In the genomic region with DNA sequence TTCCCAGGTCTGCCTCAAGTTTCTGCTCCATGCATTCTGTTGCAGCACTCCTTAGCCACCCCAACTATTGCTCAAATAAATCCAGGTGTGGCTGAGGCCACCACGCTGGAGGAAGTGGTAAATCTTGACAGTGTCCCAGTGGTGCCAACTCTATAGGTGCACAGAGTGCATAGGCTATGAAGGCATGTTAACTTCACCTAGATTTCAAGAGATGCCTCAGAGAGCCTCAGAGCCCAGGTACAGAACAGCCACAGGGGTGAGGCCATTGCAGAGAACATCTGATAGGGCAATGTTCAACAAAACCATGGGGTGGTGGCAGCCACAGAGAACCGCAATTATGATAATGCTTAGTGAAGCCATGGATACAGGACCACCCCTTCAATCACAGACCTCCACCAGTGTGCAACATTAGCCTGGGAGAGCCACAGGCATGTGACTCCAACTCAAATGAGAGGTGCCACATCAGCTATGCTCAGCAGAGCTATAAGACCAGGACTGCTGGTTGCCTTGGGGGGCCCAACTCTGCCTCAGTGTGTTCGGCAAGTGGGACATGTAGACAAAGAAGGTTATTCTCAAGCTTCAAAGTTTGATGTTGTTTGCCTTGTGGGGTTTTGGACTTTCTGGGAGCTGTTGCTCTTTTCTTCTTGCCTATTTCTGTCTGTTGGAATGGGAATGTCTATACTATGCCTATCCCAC, we compare ENCODE assay signal across 28 cellular contexts.
"Had no signal": no experiment of that assay in that cellular context is flagged by ENCODE, and none has a peak within 500 bp of the region (broad histone marks: within the 10 kb centered on the region; RNA-seq: fewer than 3 reads in every experiment).

No MANE protein-coding gene starts in this region.

- H3K4me3 Mint-ChIP-seq: naive thymus-derived CD4-positive, alpha-beta T cell; natural killer cell; nephron; neural progenitor cell; stimulated activated naive CD8-positive, alpha-beta T cell treated with anti-CD3 and anti-CD28 coated beads, Interleukin-15, Interleukin-2, amounts not matched to agents 100 ng/mL and 50 ng/mL, for 24 hours had no signal

- H3K27me3 ChIP-seq: neural progenitor cell, ovary, right lobe of liver, sigmoid colon, suprapubic skin, testis, tibial artery, transverse colon, upper lobe of left lung, uterus had no signal

- ATAC-seq: naive thymus-derived CD4-positive, alpha-beta T cell; natural killer cell; psoas muscle; right cardiac atrium; right lobe of liver had no signal

- H3K9ac ChIP-seq: neural progenitor cell, parathyroid adenoma had no signal

- H3K36me3 Mint-ChIP-seq: natural killer cell, neural progenitor cell had no signal

- H3K27ac Mint-ChIP-seq: naive thymus-derived CD4-positive, alpha-beta T cell; natural killer cell; nephron; neural progenitor cell; progenitor cell of endocrine pancreas; stimulated activated naive CD8-positive, alpha-beta T cell treated with anti-CD3 and anti-CD28 coated beads, Interleukin-15, Interleukin-2, amounts not matched to agents 100 ng/mL and 50 ng/mL, for 24 hours had no signal

- H3K4me1 ChIP-seq: neural progenitor cell, parathyroid adenoma, psoas muscle, right lobe of liver, sigmoid colon, suprapubic skin, testis, tibial artery, transverse colon, upper lobe of left lung, uterus had no signal

- DNase-seq: naive thymus-derived CD4-positive, alpha-beta T cell; natural killer cell; occipital lobe; ovary; posterior cingulate gyrus; psoas muscle; right cardiac atrium; right lobe of liver; sigmoid colon; small intestine; stimulated activated CD4-positive, alpha-beta T cell treated with anti-CD3 and anti-CD28 coated beads, Interleukin-12 subunit alpha, Interleukin-12 subunit beta, amount 100 ng/mL, for 4 hours; stimulated activated CD4-positive, alpha-beta T cell treated with anti-CD3 and anti-CD28 coated beads, Interleukin-1b, Interleukin-23, amount 100 ng/mL, for 48 hours; stimulated activated CD4-positive, alpha-beta T cell treated with anti-CD3 and anti-CD28 coated beads, Interleukin-4, amount 100 ng/mL, for 1 hour; stimulated activated CD4-positive, alpha-beta T cell treated with anti-CD3 and anti-CD28 coated beads, Interleukin-4, amount 100 ng/mL, for 4 hours; stimulated activated CD8-positive, alpha-beta memory T cell treated with anti-CD3 and anti-CD28 coated beads, Interleukin-4, amount 100 ng/mL, for 48 hours; stimulated activated naive CD4-positive, alpha-beta T cell; substantia nigra; testis; tibial artery; transverse colon; upper lobe of left lung; uterus had no signal

- H3K79me2 ChIP-seq: parathyroid adenoma had no signal

- H3K27me3 Mint-ChIP-seq: naive thymus-derived CD4-positive, alpha-beta T cell; progenitor cell of endocrine pancreas; stimulated activated naive CD8-positive, alpha-beta T cell treated with anti-CD3 and anti-CD28 coated beads, Interleukin-15, Interleukin-2, amounts not matched to agents 100 ng/mL and 50 ng/mL, for 24 hours had no signal

- H3K36me3 ChIP-seq: neural progenitor cell, ovary, right lobe of liver, sigmoid colon, suprapubic skin, tibial artery, transverse colon, upper lobe of left lung, uterus had no signal

- H3K4me3 ChIP-seq: neural progenitor cell, ovary, psoas muscle, right lobe of liver, sigmoid colon, suprapubic skin, testis, tibial artery, transverse colon, upper lobe of left lung, uterus had no signal

- H2AFZ ChIP-seq: neural progenitor cell, parathyroid adenoma had no signal

- FAIRE-seq: small intestine had no signal

- H3K4me1 Mint-ChIP-seq: naive thymus-derived CD4-positive, alpha-beta T cell; natural killer cell; nephron; neural progenitor cell had no signal

- H3K9me3 ChIP-seq: ovary, psoas muscle, right lobe of liver, suprapubic skin, testis, tibial artery, transverse colon, upper lobe of left lung, uterus had no signal

- H3K4me2 ChIP-seq: neural progenitor cell had no signal

- H3K27ac ChIP-seq: neural progenitor cell, ovary, parathyroid adenoma, psoas muscle, right lobe of liver, sigmoid colon, suprapubic skin, testis, tibial artery, transverse colon, upper lobe of left lung, uterus had no signal
